8 cellular contexts compared by ENCODE assay signal in genomic region chr13:73835138-73835721, GRCh38.
DNase-seq lines count a peak whose midpoint lies in the region; ATAC-seq, FAIRE-seq and TF ChIP-seq lines count a peak whose summit lies in the region.

No MANE protein-coding gene starts in this region.

- dilution Hi-C loops in keratinocyte (cut with MboI; ENCODE audit: extremely low pct_ligation_motif_present, low sequenced_read_pairs): no loop called here

- no peak overlapping the region for H3K9ac ChIP-seq in HCT116 (ENCODE audit: low read length)
- no peak overlapping the region for H3K9ac ChIP-seq in K562 (ENCODE audit: insufficient read depth in 1 of 2, low read depth in 2 of 2, low read length in 2 of 2)
- no peak overlapping the region for H3K9ac ChIP-seq in keratinocyte (ENCODE audit: control insufficient read depth, extremely low read depth, insufficient read depth, low read length)

- TF ChIP-seq RAD21 in HCT116 (IDR thresholded peaks at IDR 0.05; ENCODE audit: low read depth): peak; percentile 65
- peak; percentile 33 to 57 for TF ChIP-seq RAD21 in K562 (CRISPR knock-in tag; conservative IDR thresholded peaks at IDR 0.05 in 1 of 2, IDR thresholded peaks at IDR 0.05 in 1 of 2)

- TF ChIP-seq CTCF in activated CD8-positive, alpha-beta T cell treated with anti-CD3 and anti-CD28 coated beads for 36 hours (IDR thresholded peaks at IDR 0.05): peak; percentile 87
- peak; percentile 46 to 67 (median 47); a peak in 5 of 6 replicates for TF ChIP-seq CTCF in HCT116 (IDR thresholded peaks at IDR 0.05 in 2 of 3, conservative IDR thresholded peaks at IDR 0.05 in 1 of 3; ENCODE audit: borderline replicate concordance in 1 of 3, insufficient read depth in 1 of 3, low read depth in 2 of 3, low read length in 2 of 3)
- peak in 2 of 3 experiments; percentile 9 to 45; a peak in 3 of 6 replicates for TF ChIP-seq CTCF in K562 (IDR thresholded peaks at IDR 0.05 in 2 of 3, conservative IDR thresholded peaks at IDR 0.05 in 1 of 3; ENCODE audit: insufficient read depth in 2 of 3, low read depth in 1 of 3, low read length in 3 of 3)
- TF ChIP-seq CTCF in keratinocyte (optimal IDR thresholded peaks at IDR 0.05 in 1 of 3, IDR thresholded peaks at IDR 0.05 in 1 of 3, conservative IDR thresholded peaks at IDR 0.05 in 1 of 3; ENCODE audit: extremely low read depth in 1 of 3, insufficient read depth in 2 of 3, low read length in 3 of 3): peak in 2 of 3 experiments; percentile 33 to 58
- peak; percentile 83 for TF ChIP-seq CTCF in type B pancreatic cell (conservative IDR thresholded peaks at IDR 0.05)

- H3K36me3 Mint-ChIP-seq in activated CD8-positive, alpha-beta T cell treated with anti-CD3 and anti-CD28 coated beads for 36 hours (ENCODE audit: low read depth): no peaks in the 10 kb centered on the region
- peaks cover 5% of the 10 kb centered on the region for H3K36me3 Mint-ChIP-seq in activated CD8-positive, alpha-beta T cell treated with anti-CD3 and anti-CD28 coated beads, Interleukin-2, amount 10 ng/mL, durations not matched to agents 7 days and 5 days (ENCODE audit: low read depth)
- H3K36me3 Mint-ChIP-seq in type B pancreatic cell: peaks cover 4% of the 10 kb centered on the region

- in situ Hi-C loops in K562 (cut with MboI): no loop called here

- POLR2A ChIA-PET in activated CD8-positive, alpha-beta T cell treated with anti-CD3 and anti-CD28 coated beads for 36 hours (lab: Charles Lee): no interaction called here
- POLR2A ChIA-PET in activated CD8-positive, alpha-beta T cell treated with anti-CD3 and anti-CD28 coated beads, Interleukin-2, amount 10 ng/mL, durations not matched to agents 7 days and 5 days (lab: Charles Lee): no interaction called here
- POLR2A ChIA-PET in HCT116 (lab: Charles Lee): no interaction called here
- POLR2A ChIA-PET in K562 (lab: Yijun Ruan, JAX): no interaction called here

- TF ChIP-seq POLR2A in HCT116 (IDR thresholded peaks at IDR 0.05; ENCODE audit: borderline replicate concordance, extremely low read depth, insufficient read depth, insufficient read length) (no peak), K562 (conservative IDR thresholded peaks at IDR 0.05) (no peak)

- peak; percentile 64 for ATAC-seq in activated CD8-positive, alpha-beta T cell treated with anti-CD3 and anti-CD28 coated beads for 36 hours
- ATAC-seq in activated CD8-positive, alpha-beta T cell treated with anti-CD3 and anti-CD28 coated beads, Interleukin-2, amount 10 ng/mL, durations not matched to agents 7 days and 5 days: no peak
- ATAC-seq in HCT116: peak; percentile 69
- no peak for ATAC-seq in K562
- ATAC-seq in HG03280 (IDR thresholded peaks at IDR 0.05; ENCODE audit: unreplicated experiment): no peak

- no peaks in the 10 kb centered on the region for H3K9me3 Mint-ChIP-seq in activated CD8-positive, alpha-beta T cell treated with anti-CD3 and anti-CD28 coated beads for 36 hours
- H3K9me3 Mint-ChIP-seq in activated CD8-positive, alpha-beta T cell treated with anti-CD3 and anti-CD28 coated beads, Interleukin-2, amount 10 ng/mL, durations not matched to agents 7 days and 5 days (ENCODE audit: insufficient read depth): no peaks in the 10 kb centered on the region
- peaks cover 4% of the 10 kb centered on the region for H3K9me3 Mint-ChIP-seq in type B pancreatic cell

- H3K79me2 ChIP-seq in HCT116 (ENCODE audit: insufficient read depth, low read length) (no peaks in the 10 kb centered on the region), K562 (ENCODE audit: control insufficient read depth, insufficient read depth, low read length) (no peaks in the 10 kb centered on the region), keratinocyte (ENCODE audit: control insufficient read depth, insufficient read depth, low read length) (no peaks in the 10 kb centered on the region)

- intact Hi-C loops in activated CD8-positive, alpha-beta T cell treated with anti-CD3 and anti-CD28 coated beads for 36 hours (cut with micrococcal nuclease): loop anchor here (1.0 to 2.0 kb wide), 2 partner anchors 298 to 452 kb away; no protein-coding TSS in a partner anchor
- intact Hi-C loops in HCT116 (cut with micrococcal nuclease) (loop anchor here (1.0 kb wide), 2 partner anchors 452 to 1384 kb away; no protein-coding TSS in a partner anchor), K562 (cut with micrococcal nuclease) (loop anchor here (1.0 to 5.0 kb wide), 2 partner anchors 1384 to 1422 kb away; no protein-coding TSS in a partner anchor)

- CTCF ChIA-PET in activated CD8-positive, alpha-beta T cell treated with anti-CD3 and anti-CD28 coated beads for 36 hours (lab: Charles Lee): interaction anchor here (0.7 to 2.5 kb wide), 16 partner anchors 9 to 457 kb away, joined by 3 to 12 read pairs (median 4); no protein-coding TSS in a partner anchor
- CTCF ChIA-PET in activated CD8-positive, alpha-beta T cell treated with anti-CD3 and anti-CD28 coated beads, Interleukin-2, amount 10 ng/mL, durations not matched to agents 7 days and 5 days (lab: Charles Lee): interaction anchor here (0.6 to 3.2 kb wide), 12 partner anchors 13 to 457 kb away, joined by 3 to 42 read pairs (median 4); no protein-coding TSS in a partner anchor
- CTCF ChIA-PET in HCT116 (lab: Charles Lee) (interaction anchor here (1.3 to 2.1 kb wide), 2 partner anchors 451 to 1384 kb away, joined by 6 to 8 read pairs; no protein-coding TSS in a partner anchor), K562 (lab: Yijun Ruan, JAX; ENCODE audit: low intra/inter-chr PET ratio) (interaction anchor here (0.7 kb wide), 1 partner anchor 1385 kb away, joined by 3 read pairs; no protein-coding TSS in a partner anchor)

- H3K4me1 ChIP-seq in HCT116 (ENCODE audit: control insufficient read depth in 1 of 2, insufficient read depth in 2 of 2, low read length in 2 of 2) (no peaks in the 10 kb centered on the region), K562 (replicated peaks in 1 of 2; ENCODE audit: control insufficient read depth in 2 of 2, insufficient read depth in 2 of 2, low read length in 2 of 2) (no peaks in the 10 kb centered on the region), keratinocyte (ENCODE audit: control insufficient read depth, extremely low read depth, insufficient read depth, low read length) (no peaks in the 10 kb centered on the region)

- no peak overlapping the region for H3K4me3 Mint-ChIP-seq in activated CD8-positive, alpha-beta T cell treated with anti-CD3 and anti-CD28 coated beads for 36 hours
- no peak overlapping the region for H3K4me3 Mint-ChIP-seq in activated CD8-positive, alpha-beta T cell treated with anti-CD3 and anti-CD28 coated beads, Interleukin-2, amount 10 ng/mL, durations not matched to agents 7 days and 5 days
- no peak overlapping the region for H3K4me3 Mint-ChIP-seq in type B pancreatic cell

- H3K9me3 ChIP-seq in HCT116 (ENCODE audit: control insufficient read depth in 1 of 2, insufficient read depth in 1 of 2, low read depth in 1 of 2, low read length in 2 of 2) (no peaks in the 10 kb centered on the region), K562 (replicated peaks; ENCODE audit: control insufficient read depth, insufficient read depth, low read depth, low read length) (no peaks in the 10 kb centered on the region), keratinocyte (ENCODE audit: control insufficient read depth, low read depth, low read length) (no peaks in the 10 kb centered on the region)

- H3K4me2 ChIP-seq in HCT116 (ENCODE audit: low read length) (no peak overlapping the region), K562 (ENCODE audit: insufficient read depth, low read length) (no peak overlapping the region), keratinocyte (ENCODE audit: control insufficient read depth, extremely low read depth, insufficient read depth, low read depth, low read length) (no peak overlapping the region)

- H3K27ac ChIP-seq in HCT116 (ENCODE audit: low read depth, low read length) (no peak overlapping the region), K562 (ENCODE audit: extremely low read depth, low read depth, low read length) (no peak overlapping the region), keratinocyte (ENCODE audit: control insufficient read depth, insufficient read depth, low read length) (no peak overlapping the region)

- no peak for DNase-seq in activated CD8-positive, alpha-beta T cell treated with anti-CD3 and anti-CD28 coated beads for 36 hours
- DNase-seq in activated CD8-positive, alpha-beta T cell treated with anti-CD3 and anti-CD28 coated beads, Interleukin-2, amount 10 ng/mL, durations not matched to agents 7 days and 5 days: no peak
- DNase-seq in HCT116 (ENCODE audit: low read depth, low spot score) (peak; percentile 22), NCI-H1694 treated with DMSO at 0.1 percent for 48 hours (lab: John Stamatoyannopoulos, UW) (peak; percentile 65), K562 (ENCODE audit: extremely low read depth in 1 of 4, low spot score in 3 of 4) (peak; percentile 20 to 31 (median 24)), keratinocyte (ENCODE audit: low read depth, low spot score) (no peak), type B pancreatic cell (ENCODE audit: extremely low spot score, unreplicated experiment) (no peak)

- no peak overlapping the region for H3K27ac Mint-ChIP-seq in activated CD8-positive, alpha-beta T cell treated with anti-CD3 and anti-CD28 coated beads for 36 hours
- no peak overlapping the region for H3K27ac Mint-ChIP-seq in activated CD8-positive, alpha-beta T cell treated with anti-CD3 and anti-CD28 coated beads, Interleukin-2, amount 10 ng/mL, durations not matched to agents 7 days and 5 days
- H3K27ac Mint-ChIP-seq in type B pancreatic cell: no peak overlapping the region

- H3K4me3 ChIP-seq in HCT116 (replicated peaks in 1 of 2; ENCODE audit: low read depth in 1 of 2, low read length in 2 of 2): no peak overlapping the region
- H3K4me3 ChIP-seq in K562: no peak overlapping the region
- no peak overlapping the region for H3K4me3 ChIP-seq in keratinocyte (ENCODE audit: control insufficient read depth in 2 of 3, extremely low read depth in 1 of 3, insufficient read depth in 2 of 3, low read depth in 1 of 3, low read length in 3 of 3)

- peaks cover 38% of the 10 kb centered on the region for H3K4me1 Mint-ChIP-seq in activated CD8-positive, alpha-beta T cell treated with anti-CD3 and anti-CD28 coated beads for 36 hours (ENCODE audit: low read depth)
- peaks cover 8% of the 10 kb centered on the region for H3K4me1 Mint-ChIP-seq in activated CD8-positive, alpha-beta T cell treated with anti-CD3 and anti-CD28 coated beads, Interleukin-2, amount 10 ng/mL, durations not matched to agents 7 days and 5 days (ENCODE audit: low read depth)
- peaks cover 11% of the 10 kb centered on the region for H3K4me1 Mint-ChIP-seq in type B pancreatic cell (ENCODE audit: unreplicated experiment)

- FAIRE-seq in K562 (lab: Jason Lieb, UNC) (no peak), keratinocyte (lab: Jason Lieb, UNC) (no peak)

- no peaks in the 10 kb centered on the region for H3K27me3 ChIP-seq in HCT116 (ENCODE audit: insufficient read depth, low read length)
- no peaks in the 10 kb centered on the region for H3K27me3 ChIP-seq in K562 (ENCODE audit: control insufficient read depth in 2 of 2, insufficient read depth in 2 of 2, low read length in 2 of 2)
- H3K27me3 ChIP-seq in keratinocyte (ENCODE audit: control insufficient read depth, extremely low read depth, insufficient read depth, low read length): no peaks in the 10 kb centered on the region

- no peaks in the 10 kb centered on the region for H3K27me3 Mint-ChIP-seq in activated CD8-positive, alpha-beta T cell treated with anti-CD3 and anti-CD28 coated beads for 36 hours
- H3K27me3 Mint-ChIP-seq in activated CD8-positive, alpha-beta T cell treated with anti-CD3 and anti-CD28 coated beads, Interleukin-2, amount 10 ng/mL, durations not matched to agents 7 days and 5 days (ENCODE audit: low read depth): no peaks in the 10 kb centered on the region
- no peaks in the 10 kb centered on the region for H3K27me3 Mint-ChIP-seq in type B pancreatic cell

- H4K20me1 ChIP-seq in HCT116 (ENCODE audit: insufficient read depth) (no peaks in the 10 kb centered on the region), K562 (replicated peaks; ENCODE audit: control insufficient read depth, insufficient read depth, low read length) (no peaks in the 10 kb centered on the region), keratinocyte (ENCODE audit: control insufficient read depth, extremely low read depth, insufficient read depth, low read length) (no peaks in the 10 kb centered on the region)

- no peaks in the 10 kb centered on the region for H3K9me2 ChIP-seq in HCT116 (ENCODE audit: insufficient read depth)

- 6% methylated on average over 5 of the region's 5 CpGs for WGBS in K562 (ENCODE audit: insufficient coverage, low coverage, missing lambda C conversion rate)

- BruUV-seq in HCT116 (replicated peaks; lab: Mats Ljungman, UMichigan): no TSS peak
- BruUV-seq in K562 (replicated peaks; lab: Mats Ljungman, UMichigan): no TSS peak

- H3K36me3 ChIP-seq in HCT116 (ENCODE audit: control insufficient read depth in 1 of 2, insufficient read depth in 2 of 2, low read length in 2 of 2) (no peaks in the 10 kb centered on the region), K562 (ENCODE audit: control insufficient read depth, insufficient read depth, low read length) (no peaks in the 10 kb centered on the region), keratinocyte (ENCODE audit: control insufficient read depth in 2 of 2, extremely low read depth in 1 of 2, insufficient read depth in 2 of 2, low read length in 2 of 2) (no peaks in the 10 kb centered on the region)

- RAD21 ChIA-PET in HCT116 (lab: Charles Lee; ENCODE audit: low non-redundant PET in 1 of 2, low total read pairs in 2 of 2, uncharacterized antibody in 2 of 2, unreplicated experiment in 2 of 2): no interaction called here

- H2AFZ ChIP-seq in HCT116 (ENCODE audit: low read depth, low read length, poor library complexity, severe bottlenecking) (no peak overlapping the region), K562 (ENCODE audit: low read depth, low read length) (no peak overlapping the region), keratinocyte (ENCODE audit: control insufficient read depth, low read length) (no peak overlapping the region)

- TF ChIP-seq EP300 in K562 (IDR thresholded peaks at IDR 0.05; ENCODE audit: low read length): no peak

- H3K9me1 ChIP-seq in K562 (ENCODE audit: control insufficient read depth, insufficient read depth, low read length): no peaks in the 10 kb centered on the region
- H3K9me1 ChIP-seq in keratinocyte (ENCODE audit: control insufficient read depth, extremely low read depth, insufficient read depth, low read length): no peaks in the 10 kb centered on the region

Comparison
In these comparisons a context has a peak if more than half of its experiments do, and no peak if none do; other contexts are left out.
1. ATAC-seq: peak in activated CD8-positive, alpha-beta T cell treated with anti-CD3 and anti-CD28 coated beads for 36 hours (single experiment) and HCT116 (single experiment); none in activated CD8-positive, alpha-beta T cell treated with anti-CD3 and anti-CD28 coated beads, Interleukin-2, amount 10 ng/mL, durations not matched to agents 7 days and 5 days (single experiment), K562 (single experiment) and HG03280 (single experiment).
2. DNase-seq: peak in HCT116 (single experiment), NCI-H1694 treated with DMSO at 0.1 percent for 48 hours (single experiment) and K562 (4 of 4); none in activated CD8-positive, alpha-beta T cell treated with anti-CD3 and anti-CD28 coated beads for 36 hours (single experiment), activated CD8-positive, alpha-beta T cell treated with anti-CD3 and anti-CD28 coated beads, Interleukin-2, amount 10 ng/mL, durations not matched to agents 7 days and 5 days (single experiment), keratinocyte (single experiment) and type B pancreatic cell (single experiment).
3. CTCF ChIP-seq: peak in every context shown above with its lines; median percentile 87 in activated CD8-positive, alpha-beta T cell treated with anti-CD3 and anti-CD28 coated beads for 36 hours; 83 in type B pancreatic cell; 47 in HCT116; 46 in keratinocyte; 27 in K562.